ENCODE assay signal across 30 cellular contexts in genomic region chr15:29083858-29084257, GRCh38.
"Had no signal": no experiment of that assay in that cellular context is flagged by ENCODE, and none has a peak within 500 bp of the region (broad histone marks: within the 10 kb centered on the region; RNA-seq: fewer than 3 reads in every experiment).

No MANE protein-coding gene starts in this region.

- H3K27me3 ChIP-seq: neural progenitor cell, ovary, spleen, suprapubic skin, testis, transverse colon, upper lobe of right lung, uterus had no signal

- H3K4me1 ChIP-seq: neural progenitor cell, parathyroid adenoma, psoas muscle, suprapubic skin, testis, tibial artery, transverse colon, upper lobe of right lung, uterus had no signal

- H3K27ac Mint-ChIP-seq: natural killer cell; nephron; neural progenitor cell; progenitor cell of endocrine pancreas; stimulated activated memory B cell treated with anti-CD40 and anti-IgM and Interleukin-4, amounts not matched to agents 10 μg/mL and 1 μg/mL and 100 μg/mL, for 72 hours; stimulated activated naive CD8-positive, alpha-beta T cell treated with anti-CD3 and anti-CD28 coated beads, Interleukin-15, amount 100 ng/mL, for 72 hours; type B pancreatic cell had no signal

- H3K36me3 Mint-ChIP-seq: stimulated activated memory B cell treated with anti-CD40 and anti-IgM and Interleukin-4, amounts not matched to agents 10 μg/mL and 1 μg/mL and 100 μg/mL, for 72 hours had no signal

- H3K36me3 ChIP-seq: ovary, spleen, suprapubic skin, tibial artery, transverse colon, upper lobe of right lung, uterus had no signal

- H3K27ac ChIP-seq: neural progenitor cell, ovary, parathyroid adenoma, psoas muscle, skin epidermis, spleen, suprapubic skin, testis, tibial artery, transverse colon, upper lobe of right lung, uterus had no signal

- H3K4me1 Mint-ChIP-seq: nephron; stimulated activated memory B cell treated with anti-CD40 and anti-IgM and Interleukin-4, amounts not matched to agents 10 μg/mL and 1 μg/mL and 100 μg/mL, for 72 hours had no signal

- H3K4me3 ChIP-seq: neural progenitor cell, ovary, psoas muscle, skin epidermis, smooth muscle cell, spleen, suprapubic skin, testis, tibial artery, transverse colon, upper lobe of right lung, uterus had no signal

- H3K4me2 ChIP-seq: neural progenitor cell, smooth muscle cell had no signal

- ATAC-seq: natural killer cell; psoas muscle; right cardiac atrium; sciatic nerve; stimulated activated memory B cell treated with anti-CD40 and anti-IgM and Interleukin-4, amounts not matched to agents 10 μg/mL and 1 μg/mL and 100 μg/mL, for 72 hours; stimulated activated naive CD8-positive, alpha-beta T cell treated with anti-CD3 and anti-CD28 coated beads, Interleukin-15, amount 100 ng/mL, for 72 hours; stimulated activated naive CD8-positive, alpha-beta T cell treated with anti-CD3 and anti-CD28 coated beads, Interleukin-15, Interleukin-2, amounts not matched to agents 100 U/mL and 50 U/mL, for 24 hours; upper lobe of right lung had no signal

- H3K9ac ChIP-seq: neural progenitor cell, parathyroid adenoma had no signal

- H3K27me3 Mint-ChIP-seq: progenitor cell of endocrine pancreas; stimulated activated naive CD8-positive, alpha-beta T cell treated with anti-CD3 and anti-CD28 coated beads, Interleukin-15, amount 100 ng/mL, for 72 hours; type B pancreatic cell had no signal

- H3K4me3 Mint-ChIP-seq: natural killer cell; nephron; neural progenitor cell; stimulated activated memory B cell treated with anti-CD40 and anti-IgM and Interleukin-4, amounts not matched to agents 10 μg/mL and 1 μg/mL and 100 μg/mL, for 72 hours; stimulated activated naive CD8-positive, alpha-beta T cell treated with anti-CD3 and anti-CD28 coated beads, Interleukin-15, amount 100 ng/mL, for 72 hours; type B pancreatic cell had no signal

- H3K79me2 ChIP-seq: parathyroid adenoma had no signal

- H2AFZ ChIP-seq: neural progenitor cell, parathyroid adenoma had no signal

- H3K9me3 ChIP-seq: ovary, suprapubic skin, testis, tibial artery, transverse colon, upper lobe of right lung, uterus had no signal

- DNase-seq: natural killer cell; occipital lobe; ovary; psoas muscle; right cardiac atrium; stimulated activated CD4-positive, alpha-beta T cell treated with anti-CD3 and anti-CD28 coated beads, Interleukin-12 subunit alpha, Interleukin-12 subunit beta, amount 100 ng/mL, for 4 hours; stimulated activated CD4-positive, alpha-beta T cell treated with anti-CD3 and anti-CD28 coated beads, Interleukin-1b, Interleukin-23, amount 100 ng/mL, for 48 hours; stimulated activated CD4-positive, alpha-beta T cell treated with anti-CD3 and anti-CD28 coated beads, Interleukin-4, amount 100 ng/mL, for 1 hour; stimulated activated CD4-positive, alpha-beta T cell treated with anti-CD3 and anti-CD28 coated beads, Interleukin-4, amount 100 ng/mL, for 4 hours; stimulated activated CD8-positive, alpha-beta memory T cell treated with anti-CD3 and anti-CD28 coated beads, Interleukin-4, amount 100 ng/mL, for 48 hours; stimulated activated naive CD4-positive, alpha-beta T cell; stimulated activated naive CD8-positive, alpha-beta T cell treated with anti-CD3 and anti-CD28 coated beads, Interleukin-15, amount 100 ng/mL, for 72 hours; stimulated activated naive CD8-positive, alpha-beta T cell treated with anti-CD3 and anti-CD28 coated beads, Interleukin-15, Interleukin-2, amounts not matched to agents 100 U/mL and 50 U/mL, for 24 hours; substantia nigra; testis; tibial artery; transverse colon; upper lobe of right lung; uterus had no signal
